ENCODE assay signal across 2 cellular contexts in genomic region chr6:121480099-121480713, GRCh38.
A peak's percentile ranks its signal among the peaks of the same experiment; 100 is the strongest.
TF ChIP-seq lines count a peak whose summit lies in the region.

No MANE protein-coding gene starts in this region.

TF ChIP-seq in A549, 52 proteins besides CTCF, POLR2A, EP300 and RAD21:
- no peak for TF ChIP-seq JUN (IDR thresholded peaks at IDR 0.05)
- no peak for TF ChIP-seq TP53 (CRISPR knock-in tag; IDR thresholded peaks at IDR 0.05)
- TF ChIP-seq KDM1A (IDR thresholded peaks at IDR 0.05; ENCODE audit: low read depth): no peak
- TF ChIP-seq NPAS2 (CRISPR knock-in tag; IDR thresholded peaks at IDR 0.05; ENCODE audit: borderline replicate concordance): no peak
- TF ChIP-seq RARB (CRISPR knock-in tag; IDR thresholded peaks at IDR 0.05): no peak
- no peak for TF ChIP-seq ATOH8 (CRISPR knock-in tag; IDR thresholded peaks at IDR 0.05; ENCODE audit: low read depth)
- no peak for TF ChIP-seq HDAC2 (IDR thresholded peaks at IDR 0.05)

TF ChIP-seq in HCT116, 20 proteins besides CTCF, POLR2A, EP300 and RAD21:
- TF ChIP-seq EZH2phosphoT487 (IDR thresholded peaks at IDR 0.05; ENCODE audit: borderline replicate concordance): no peak
- TF ChIP-seq FOSL1 (IDR thresholded peaks at IDR 0.05; ENCODE audit: low read depth): no peak
- TF ChIP-seq ZBTB33 (IDR thresholded peaks at IDR 0.05; ENCODE audit: extremely low read depth, insufficient replicate concordance, low read length): no peak
- peak; percentile 64; the same call in 1 of the 2 replicates for TF ChIP-seq CBX3 (IDR thresholded peaks at IDR 0.05; ENCODE audit: low read depth)
- TF ChIP-seq REST (IDR thresholded peaks at IDR 0.05; ENCODE audit: low read depth): no peak
- no peak for TF ChIP-seq SP1 (IDR thresholded peaks at IDR 0.05; ENCODE audit: low read depth)
- TF ChIP-seq TCF7L2 (IDR thresholded peaks at IDR 0.05; ENCODE audit: borderline replicate concordance, extremely low read depth, insufficient read depth, insufficient read length): no peak
- TF ChIP-seq POLR2AphosphoS5 (IDR thresholded peaks at IDR 0.05; ENCODE audit: low read depth, low read length): no peak
- no peak for TF ChIP-seq SIN3A (IDR thresholded peaks at IDR 0.05; ENCODE audit: low read depth)
- no peak for TF ChIP-seq ELF1 (IDR thresholded peaks at IDR 0.05; ENCODE audit: borderline replicate concordance, low read depth)
- TF ChIP-seq EGR1 (IDR thresholded peaks at IDR 0.05; ENCODE audit: low read depth): peak; percentile 57; the same call in 1 of the 2 replicates
- TF ChIP-seq CEBPB (IDR thresholded peaks at IDR 0.05; ENCODE audit: low read depth): no peak
- TF ChIP-seq ZNF274 (IDR thresholded peaks at IDR 0.05; ENCODE audit: low read depth, low read length): no peak
- no peak; the same call in 1 of the 2 replicates for TF ChIP-seq MAX (IDR thresholded peaks at IDR 0.05)
